In genomic region chr1:9711466-9712020, GRCh38 we compare ENCODE assay signal across 25 cellular contexts.
DNase-seq lines count a peak whose midpoint lies in the region; ATAC-seq and TF ChIP-seq lines count a peak whose summit lies in the region.
"Had no signal": no experiment of that assay in that cellular context is flagged by ENCODE, and none has a peak within 500 bp of the region (broad histone marks: within the 10 kb centered on the region; RNA-seq: fewer than 3 reads in every experiment).

No MANE protein-coding gene starts in this region.

- no peaks in the 10 kb centered on the region for H3K9me2 ChIP-seq in GM23248 (ENCODE audit: insufficient read depth)

- no peaks in the 10 kb centered on the region for H3K27me3 ChIP-seq in effector memory CD4-positive, alpha-beta T cell (replicated peaks; ENCODE audit: control insufficient read depth, insufficient read depth, low read length, poor library complexity, severe bottlenecking)
- H3K27me3 ChIP-seq in GM23248 (replicated peaks; ENCODE audit: insufficient read depth) (no peaks in the 10 kb centered on the region), prostate gland (replicated peaks; ENCODE audit: insufficient read depth) (no peaks in the 10 kb centered on the region)
- H3K27me3 ChIP-seq: esophagus squamous epithelium, neutrophil, uterus had no signal

- peaks cover 43% of the 10 kb centered on the region for H3K36me3 ChIP-seq in effector memory CD4-positive, alpha-beta T cell (ENCODE audit: control insufficient read depth, insufficient read depth, low read length)
- no peaks in the 10 kb centered on the region for H3K36me3 ChIP-seq in GM23248 (ENCODE audit: low read depth)
- H3K36me3 ChIP-seq in prostate gland, result no peaks in the 10 kb centered on the region
- H3K36me3 ChIP-seq: uterus, WERI-Rb-1 had no signal

- no peak for TF ChIP-seq CTCF in WTC11 (IDR thresholded peaks at IDR 0.05)
- no peak for TF ChIP-seq CTCF in prostate gland (IDR thresholded peaks at IDR 0.05)
- TF ChIP-seq CTCF in endothelial cell (IDR thresholded peaks at IDR 0.05; ENCODE audit: unreplicated experiment), result no peak

- H2AFZ ChIP-seq in GM23248, result no peak overlapping the region

- in situ Hi-C loops in GM23248 (cut with MboI), result no loop called here

- no peak overlapping the region for H3K4me2 ChIP-seq in GM23248 (ENCODE audit: unreplicated experiment)

- peak overlapping the region; percentile 7 for H3K27ac ChIP-seq in effector memory CD4-positive, alpha-beta T cell (ENCODE audit: insufficient read depth, low read length, poor library complexity, severe bottlenecking)
- H3K27ac ChIP-seq in GM23248, result no peak overlapping the region
- H3K27ac ChIP-seq in prostate gland, result no peak overlapping the region
- H3K27ac ChIP-seq: esophagus squamous epithelium, neutrophil, uterus, WERI-Rb-1 had no signal

- intact Hi-C loops in prostate gland (cut with DNase I), result no loop called here

- H3K36me3 Mint-ChIP-seq in stimulated activated naive CD8-positive, alpha-beta T cell treated with anti-CD3 and anti-CD28 coated beads, Interleukin-15, Interleukin-2, amounts not matched to agents 100 ng/mL and 50 ng/mL, for 24 hours (ENCODE audit: low read depth), result peaks cover 56% of the 10 kb centered on the region
- H3K36me3 Mint-ChIP-seq in WTC11 (peaks cover 12% of the 10 kb centered on the region), endothelial cell (ENCODE audit: low read depth, unreplicated experiment) (peaks cover 6% of the 10 kb centered on the region)

- CTCF ChIA-PET in WTC11 (lab: Charles Lee), result interaction anchor here (1.0 to 2.6 kb wide), 2 partner anchors 10 to 96 kb away, joined by 3 to 13 read pairs; no protein-coding TSS in a partner anchor

- H3K4me1 ChIP-seq in effector memory CD4-positive, alpha-beta T cell (ENCODE audit: control insufficient read depth, insufficient read depth, low read length, poor library complexity, severe bottlenecking), result peaks cover 34% of the 10 kb centered on the region
- no peaks in the 10 kb centered on the region for H3K4me1 ChIP-seq in GM23248 (ENCODE audit: insufficient read depth)
- H3K4me1 ChIP-seq in prostate gland (replicated peaks), result no peaks in the 10 kb centered on the region
- H3K4me1 ChIP-seq: uterus had no signal

- 84 to 86% methylated on average over 9 of the region's 9 CpGs for WGBS in GM23248 (ENCODE audit: low coverage in 1 of 2, low lambda C conversion rate in 2 of 2, missing lambda C conversion rate in 2 of 2), 2 experiments
- WGBS in prostate gland, result 89% methylated on average over 9 of the region's 9 CpGs

- POLR2A ChIA-PET in WTC11 (lab: Charles Lee), result no interaction called here

- H3K27ac Mint-ChIP-seq in stimulated activated naive CD8-positive, alpha-beta T cell treated with anti-CD3 and anti-CD28 coated beads, Interleukin-15, Interleukin-2, amounts not matched to agents 100 ng/mL and 50 ng/mL, for 24 hours, result peak overlapping the region; percentile 55
- H3K27ac Mint-ChIP-seq in stimulated activated naive CD8-positive, alpha-beta T cell treated with anti-CD3 and anti-CD28 coated beads, Interleukin-15, amount 100 ng/mL, for 72 hours, result peak overlapping the region in 1 of 2 donors; percentile 93
- no peak overlapping the region for H3K27ac Mint-ChIP-seq in WTC11
- no peak overlapping the region for H3K27ac Mint-ChIP-seq in endothelial cell (ENCODE audit: unreplicated experiment)

- no peaks in the 10 kb centered on the region for H3K9me3 Mint-ChIP-seq in stimulated activated naive CD8-positive, alpha-beta T cell treated with anti-CD3 and anti-CD28 coated beads, Interleukin-15, Interleukin-2, amounts not matched to agents 100 ng/mL and 50 ng/mL, for 24 hours
- no peaks in the 10 kb centered on the region for H3K9me3 Mint-ChIP-seq in stimulated activated naive CD8-positive, alpha-beta T cell treated with anti-CD3 and anti-CD28 coated beads, Interleukin-15, amount 100 ng/mL, for 72 hours
- no peaks in the 10 kb centered on the region for H3K9me3 Mint-ChIP-seq in WTC11
- H3K9me3 Mint-ChIP-seq in endothelial cell (ENCODE audit: unreplicated experiment), result no peaks in the 10 kb centered on the region
- H3K9me3 Mint-ChIP-seq: activated T-cell treated with anti-CD3 and anti-CD28 coated beads, Interleukin-2, amount 50 U/mL, for 4 hours; CD14-positive monocyte had no signal

- no peaks in the 10 kb centered on the region for H3K27me3 Mint-ChIP-seq in stimulated activated naive CD8-positive, alpha-beta T cell treated with anti-CD3 and anti-CD28 coated beads, Interleukin-15, Interleukin-2, amounts not matched to agents 100 ng/mL and 50 ng/mL, for 24 hours
- no peaks in the 10 kb centered on the region for H3K27me3 Mint-ChIP-seq in stimulated activated naive CD8-positive, alpha-beta T cell treated with anti-CD3 and anti-CD28 coated beads, Interleukin-15, amount 100 ng/mL, for 72 hours
- H3K27me3 Mint-ChIP-seq in WTC11 (ENCODE audit: low read depth) (no peaks in the 10 kb centered on the region), endothelial cell (ENCODE audit: unreplicated experiment) (peaks cover 2% of the 10 kb centered on the region)

- TF ChIP-seq POLR2A in prostate gland (IDR thresholded peaks at IDR 0.05), result no peak

- H3K4me3 ChIP-seq in effector memory CD4-positive, alpha-beta T cell (ENCODE audit: insufficient read depth, low read depth, low read length, poor library complexity, severe bottlenecking), result no peak overlapping the region
- H3K4me3 ChIP-seq in GM23248, result no peak overlapping the region
- no peak overlapping the region for H3K4me3 ChIP-seq in prostate gland
- H3K4me3 ChIP-seq: esophagus squamous epithelium, lung, uterus had no signal

- peaks cover 4% of the 10 kb centered on the region; the same call in 1 of the 2 replicates for H3K79me2 ChIP-seq in GM23248 (ENCODE audit: insufficient read depth)

- no peak for ATAC-seq in stimulated activated naive CD8-positive, alpha-beta T cell treated with anti-CD3 and anti-CD28 coated beads, Interleukin-15, amount 100 ng/mL, for 72 hours
- no peak for ATAC-seq in WTC11
- ATAC-seq: activated T-cell treated with anti-CD3 and anti-CD28 coated beads, Interleukin-2, amount 50 U/mL, for 4 hours; sciatic nerve had no signal

- no peak overlapping the region for H3K4me3 Mint-ChIP-seq in stimulated activated naive CD8-positive, alpha-beta T cell treated with anti-CD3 and anti-CD28 coated beads, Interleukin-15, Interleukin-2, amounts not matched to agents 100 ng/mL and 50 ng/mL, for 24 hours
- no peak overlapping the region for H3K4me3 Mint-ChIP-seq in stimulated activated naive CD8-positive, alpha-beta T cell treated with anti-CD3 and anti-CD28 coated beads, Interleukin-15, amount 100 ng/mL, for 72 hours
- H3K4me3 Mint-ChIP-seq in WTC11, result no peak overlapping the region
- H3K4me3 Mint-ChIP-seq in endothelial cell (ENCODE audit: unreplicated experiment), result no peak overlapping the region
- H3K4me3 Mint-ChIP-seq: activated T-cell treated with anti-CD3 and anti-CD28 coated beads, Interleukin-2, amount 50 U/mL, for 4 hours; CD14-positive monocyte had no signal

- H3K4me1 Mint-ChIP-seq in stimulated activated naive CD8-positive, alpha-beta T cell treated with anti-CD3 and anti-CD28 coated beads, Interleukin-15, Interleukin-2, amounts not matched to agents 100 ng/mL and 50 ng/mL, for 24 hours (ENCODE audit: low read depth), result peaks cover 44% of the 10 kb centered on the region
- H3K4me1 Mint-ChIP-seq in stimulated activated naive CD8-positive, alpha-beta T cell treated with anti-CD3 and anti-CD28 coated beads, Interleukin-15, amount 100 ng/mL, for 72 hours, result peaks cover 80% of the 10 kb centered on the region
- peaks cover 25% of the 10 kb centered on the region for H3K4me1 Mint-ChIP-seq in WTC11
- H3K4me1 Mint-ChIP-seq in endothelial cell (ENCODE audit: unreplicated experiment), result no peaks in the 10 kb centered on the region

- no peaks in the 10 kb centered on the region for H4K20me1 ChIP-seq in GM23248 (ENCODE audit: insufficient read depth)

- H3K9me3 ChIP-seq in effector memory CD4-positive, alpha-beta T cell (ENCODE audit: control insufficient read depth, low read length), result no peaks in the 10 kb centered on the region
- H3K9me3 ChIP-seq in GM23248 (ENCODE audit: low read depth) (no peaks in the 10 kb centered on the region), prostate gland (no peaks in the 10 kb centered on the region)
- H3K9me3 ChIP-seq: esophagus squamous epithelium, neutrophil, uterus had no signal

- DNase-seq in stimulated activated naive CD8-positive, alpha-beta T cell treated with anti-CD3 and anti-CD28 coated beads, Interleukin-15, amount 100 ng/mL, for 72 hours, result no peak
- DNase-seq in WTC11 (ENCODE audit: low spot score) (no peak), GM23248 (no peak), prostate gland (ENCODE audit: low spot score) (no peak), endothelial cell (ENCODE audit: low spot score) (no peak)
- DNase-seq in effector memory CD4-positive, alpha-beta T cell, result no peak
- DNase-seq: activated T-cell treated with anti-CD3 and anti-CD28 coated beads, Interleukin-2, amount 50 U/mL, for 4 hours; caudate nucleus; DMS 273 treated with DMSO at 0.1 percent for 48 hours; EL; esophagus squamous epithelium; foreskin melanocyte; NCI-H146; NCI-H2107; NCI-H82; RPMI8226; stimulated activated CD4-positive, alpha-beta T cell treated with anti-CD3 and anti-CD28 coated beads, Interleukin-4, amount 100 ng/mL, for 24 hours; stimulated activated naive CD4-positive, alpha-beta T cell treated with Interleukin-2 at 50 U/mL for 16 hours; uterus; WERI-Rb-1 had no signal

- no peaks in the 10 kb centered on the region for H3F3A ChIP-seq in GM23248 (ENCODE audit: insufficient read depth)

- no peak overlapping the region for H3K9ac ChIP-seq in GM23248

TF ChIP-seq in WTC11, 78 proteins besides CTCF, POLR2A, EP300 and RAD21:
- TF ChIP-seq ZNF121 (CRISPR knock-in tag; IDR thresholded peaks at IDR 0.05), result 0 out of 2 replicates have a peak, but pooled peaks have one; percentile 54
- TF ChIP-seq AR (CRISPR knock-in tag; IDR thresholded peaks at IDR 0.05), result no peak
